Comparison of ENCODE assay signal across 8 cellular contexts in genomic region chr10:75019360-75019759, GRCh38.
DNase-seq lines count a peak whose midpoint lies in the region; ATAC-seq lines count a peak whose summit lies in the region.

No MANE protein-coding gene starts in this region.

- peaks cover 60 to 67% of the 10 kb centered on the region in 2 donors for H3K4me1 Mint-ChIP-seq in immature natural killer cell
- H3K4me1 Mint-ChIP-seq in activated T-helper 2 cell treated with anti-CD3 and anti-CD28 coated beads, Interferon-gamma antibody, Interleukin-2, Interleukin-4, amounts not matched to agents 10 μg/mL and 5 μg/mL and 100 μg/mL, durations not matched to agents 14 hours and 24 hours and 36 hours (ENCODE audit: low read depth): peaks cover 26% of the 10 kb centered on the region

- H3K4me3 ChIP-seq in aorta (ENCODE audit: low read length in 2 of 2): no peak overlapping the region

- DNase-seq in DMS53 treated with DMSO at 0.1 percent for 48 hours (lab: John Stamatoyannopoulos, UW; ENCODE audit: unreplicated experiment): peak; percentile 9
- DNase-seq in KBM-7: peak; percentile 61
- DNase-seq in SW480 (ENCODE audit: low spot score): peak; percentile 11
- peak; percentile 41 to 51 (median 49) for DNase-seq in immature natural killer cell
- no peak for DNase-seq in aorta
- no peak for DNase-seq in NCI-H1048 (lab: John Stamatoyannopoulos, UW)
- no peak for DNase-seq in activated T-helper 2 cell treated with anti-CD3 and anti-CD28 coated beads, Interferon-gamma antibody, Interleukin-2, Interleukin-4, amounts not matched to agents 10 μg/mL and 5 μg/mL and 100 μg/mL, durations not matched to agents 14 hours and 24 hours and 36 hours (ENCODE audit: low spot score)

- H3K36me3 Mint-ChIP-seq in immature natural killer cell: peaks cover 14 to 27% (median 21%) of the 10 kb centered on the region in 3 donors
- H3K36me3 Mint-ChIP-seq in activated T-helper 2 cell treated with anti-CD3 and anti-CD28 coated beads, Interferon-gamma antibody, Interleukin-2, Interleukin-4, amounts not matched to agents 10 μg/mL and 5 μg/mL and 100 μg/mL, durations not matched to agents 14 hours and 24 hours and 36 hours (ENCODE audit: low read depth): peaks cover 34% of the 10 kb centered on the region

- H3K27me3 ChIP-seq in aorta (ENCODE audit: control insufficient read depth in 1 of 2, insufficient read depth in 2 of 2, low read length in 1 of 2): no peaks in the 10 kb centered on the region

- peaks cover 1 to 9% of the 10 kb centered on the region in 2 donors for H3K36me3 ChIP-seq in aorta (ENCODE audit: control insufficient read depth in 1 of 2, insufficient read depth in 2 of 2, low read length in 1 of 2)

- peaks cover 0 to 6% (median 3%) of the 10 kb centered on the region in 3 donors for H3K27me3 Mint-ChIP-seq in immature natural killer cell (ENCODE audit: low read depth in 3 of 3)
- no peaks in the 10 kb centered on the region for H3K27me3 Mint-ChIP-seq in activated T-helper 2 cell treated with anti-CD3 and anti-CD28 coated beads, Interferon-gamma antibody, Interleukin-2, Interleukin-4, amounts not matched to agents 10 μg/mL and 5 μg/mL and 100 μg/mL, durations not matched to agents 14 hours and 24 hours and 36 hours (ENCODE audit: low read depth)

- no peaks in the 10 kb centered on the region for H3K9me3 ChIP-seq in aorta (ENCODE audit: control insufficient read depth, low read length)

- intact Hi-C loops in aorta (cut with DNase I): loop anchor here in 1 of 2 donors (5.0 kb wide), 1 partner anchor 752 kb away; no protein-coding TSS in a partner anchor
- intact Hi-C loops in activated T-helper 2 cell treated with anti-CD3 and anti-CD28 coated beads, Interferon-gamma antibody, Interleukin-2, Interleukin-4, amounts not matched to agents 10 μg/mL and 5 μg/mL and 100 μg/mL, durations not matched to agents 14 hours and 24 hours and 36 hours (cut with micrococcal nuclease): loop anchor here (2.0 to 5.0 kb wide), 2 partner anchors 42 to 281 kb away; no protein-coding TSS in a partner anchor

- ATAC-seq in aorta (ENCODE audit: low FRiP score): no peak
- no peak for ATAC-seq in GM18502 (IDR thresholded peaks at IDR 0.05; ENCODE audit: poor library complexity, unreplicated experiment)

- 21 to 27% methylated on average over 2 of the region's 2 CpGs for WGBS in aorta, 2 donors

- in situ Hi-C loops in KBM-7 (cut with MboI; ENCODE audit: low pct_unique_long_range_greater_than_20kb, low sequenced_read_pairs): no loop called here

- H3K27ac Mint-ChIP-seq in immature natural killer cell: peak overlapping the region; percentile 20 to 93 (median 92)
- no peak overlapping the region for H3K27ac Mint-ChIP-seq in activated T-helper 2 cell treated with anti-CD3 and anti-CD28 coated beads, Interferon-gamma antibody, Interleukin-2, Interleukin-4, amounts not matched to agents 10 μg/mL and 5 μg/mL and 100 μg/mL, durations not matched to agents 14 hours and 24 hours and 36 hours

- no peaks in the 10 kb centered on the region for H3K4me1 ChIP-seq in aorta (ENCODE audit: control insufficient read depth in 1 of 2, insufficient read depth in 2 of 2, low read length in 2 of 2)

- H3K9me3 Mint-ChIP-seq in immature natural killer cell: no peaks in the 10 kb centered on the region
- H3K9me3 Mint-ChIP-seq in activated T-helper 2 cell treated with anti-CD3 and anti-CD28 coated beads, Interferon-gamma antibody, Interleukin-2, Interleukin-4, amounts not matched to agents 10 μg/mL and 5 μg/mL and 100 μg/mL, durations not matched to agents 14 hours and 24 hours and 36 hours: no peaks in the 10 kb centered on the region

- H3K27ac ChIP-seq in aorta (ENCODE audit: low read depth in 1 of 2, low read length in 2 of 2): no peak overlapping the region

- peak overlapping the region; percentile 54 to 79 (median 73) for H3K4me3 Mint-ChIP-seq in immature natural killer cell
- H3K4me3 Mint-ChIP-seq in activated T-helper 2 cell treated with anti-CD3 and anti-CD28 coated beads, Interferon-gamma antibody, Interleukin-2, Interleukin-4, amounts not matched to agents 10 μg/mL and 5 μg/mL and 100 μg/mL, durations not matched to agents 14 hours and 24 hours and 36 hours (ENCODE audit: low read depth): no peak overlapping the region

Comparison
In these comparisons a context has a peak if more than half of its experiments do, and no peak if none do; other contexts are left out.
1. DNase-seq: peak in DMS53 treated with DMSO at 0.1 percent for 48 hours (single experiment), KBM-7 (single experiment), SW480 (single experiment) and immature natural killer cell (3 of 3); none in aorta (0 of 2), NCI-H1048 (single experiment) and activated T-helper 2 cell treated with anti-CD3 and anti-CD28 coated beads, Interferon-gamma antibody, Interleukin-2, Interleukin-4, amounts not matched to agents 10 μg/mL and 5 μg/mL and 100 μg/mL, durations not matched to agents 14 hours and 24 hours and 36 hours (single experiment).